1 cellular context compared by ENCODE assay signal in the genomic region with DNA sequence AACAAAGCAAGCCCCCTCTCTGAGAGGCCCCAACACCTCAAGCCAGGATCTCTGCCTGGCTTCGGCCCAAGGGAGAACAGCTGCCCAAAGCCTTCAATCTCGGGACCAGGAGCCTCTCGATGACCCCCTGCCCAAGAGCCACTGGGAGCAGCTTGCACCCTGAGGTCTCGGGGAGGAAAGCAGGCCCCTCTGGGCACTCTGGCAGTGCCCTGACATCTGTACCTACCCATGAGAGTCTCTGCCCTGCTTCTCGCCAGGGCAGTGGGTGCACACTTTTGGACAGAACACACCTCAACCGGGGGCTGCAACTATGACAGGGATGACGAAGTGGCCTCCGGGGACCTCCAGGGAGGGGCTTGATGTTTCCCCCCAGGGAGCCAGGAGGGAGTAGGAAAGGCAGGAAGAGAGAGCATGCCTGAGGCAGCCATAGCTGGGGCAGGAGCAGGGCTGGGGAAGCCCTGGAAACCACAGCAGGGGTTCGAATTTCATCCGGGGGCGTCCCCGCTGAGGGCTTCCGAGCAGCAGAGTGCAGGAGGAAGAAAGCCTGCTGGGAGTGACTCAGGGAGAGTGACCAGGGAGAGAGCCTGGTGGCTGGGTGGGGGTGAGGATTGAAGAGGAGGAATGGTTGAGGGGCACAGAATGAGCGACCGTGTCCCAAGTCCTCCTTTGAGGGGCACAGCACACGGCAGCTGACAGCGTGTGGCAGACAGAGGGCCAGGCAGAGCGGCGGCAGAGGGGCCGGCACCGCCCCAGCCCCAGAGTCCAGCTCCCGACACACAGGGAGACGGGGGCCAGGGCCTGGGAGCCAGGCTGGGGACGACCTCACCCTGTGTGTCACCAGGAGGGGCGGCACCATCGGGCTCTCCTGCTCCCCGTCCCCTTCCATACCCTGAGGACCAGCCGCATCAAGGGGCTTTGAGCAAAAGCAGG.
TF ChIP-seq lines count a peak whose summit lies in the region.

No MANE protein-coding gene starts in this region.

TF ChIP-seq in SK-N-SH treated with all-trans-retinoic acid at 6 μM for 48 hours, 23 proteins besides CTCF, POLR2A, EP300 and RAD21 (continued from another document):
- TF ChIP-seq, protein P1, sequence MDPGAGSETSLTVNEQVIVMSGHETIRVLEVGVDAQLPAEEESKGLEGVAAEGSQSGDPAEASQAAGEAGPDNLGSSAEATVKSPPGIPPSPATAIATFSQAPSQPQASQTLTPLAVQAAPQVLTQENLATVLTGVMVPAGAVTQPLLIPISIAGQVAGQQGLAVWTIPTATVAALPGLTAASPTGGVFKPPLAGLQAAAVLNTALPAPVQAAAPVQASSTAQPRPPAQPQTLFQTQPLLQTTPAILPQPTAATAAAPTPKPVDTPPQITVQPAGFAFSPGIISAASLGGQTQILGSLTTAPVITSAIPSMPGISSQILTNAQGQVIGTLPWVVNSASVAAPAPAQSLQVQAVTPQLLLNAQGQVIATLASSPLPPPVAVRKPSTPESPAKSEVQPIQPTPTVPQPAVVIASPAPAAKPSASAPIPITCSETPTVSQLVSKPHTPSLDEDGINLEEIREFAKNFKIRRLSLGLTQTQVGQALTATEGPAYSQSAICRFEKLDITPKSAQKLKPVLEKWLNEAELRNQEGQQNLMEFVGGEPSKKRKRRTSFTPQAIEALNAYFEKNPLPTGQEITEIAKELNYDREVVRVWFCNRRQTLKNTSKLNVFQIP (CRISPR knock-in tag; IDR thresholded peaks at IDR 0.05; ENCODE audit: borderline replicate concordance, low read depth) = no peak
- TF ChIP-seq, protein P2, sequence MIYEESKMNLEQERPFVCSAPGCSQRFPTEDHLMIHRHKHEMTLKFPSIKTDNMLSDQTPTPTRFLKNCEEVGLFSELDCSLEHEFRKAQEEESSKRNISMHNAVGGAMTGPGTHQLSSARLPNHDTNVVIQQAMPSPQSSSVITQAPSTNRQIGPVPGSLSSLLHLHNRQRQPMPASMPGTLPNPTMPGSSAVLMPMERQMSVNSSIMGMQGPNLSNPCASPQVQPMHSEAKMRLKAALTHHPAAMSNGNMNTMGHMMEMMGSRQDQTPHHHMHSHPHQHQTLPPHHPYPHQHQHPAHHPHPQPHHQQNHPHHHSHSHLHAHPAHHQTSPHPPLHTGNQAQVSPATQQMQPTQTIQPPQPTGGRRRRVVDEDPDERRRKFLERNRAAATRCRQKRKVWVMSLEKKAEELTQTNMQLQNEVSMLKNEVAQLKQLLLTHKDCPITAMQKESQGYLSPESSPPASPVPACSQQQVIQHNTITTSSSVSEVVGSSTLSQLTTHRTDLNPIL (CRISPR knock-in tag; IDR thresholded peaks at IDR 0.05; ENCODE audit: low read depth) = no peak
- TF ChIP-seq ZNF8 (CRISPR knock-in tag; IDR thresholded peaks at IDR 0.05) (no peak), CSDC2 (CRISPR knock-in tag; IDR thresholded peaks at IDR 0.05) (no peak)
